Comparison of ENCODE assay signal across 26 cellular contexts in the genomic region with DNA sequence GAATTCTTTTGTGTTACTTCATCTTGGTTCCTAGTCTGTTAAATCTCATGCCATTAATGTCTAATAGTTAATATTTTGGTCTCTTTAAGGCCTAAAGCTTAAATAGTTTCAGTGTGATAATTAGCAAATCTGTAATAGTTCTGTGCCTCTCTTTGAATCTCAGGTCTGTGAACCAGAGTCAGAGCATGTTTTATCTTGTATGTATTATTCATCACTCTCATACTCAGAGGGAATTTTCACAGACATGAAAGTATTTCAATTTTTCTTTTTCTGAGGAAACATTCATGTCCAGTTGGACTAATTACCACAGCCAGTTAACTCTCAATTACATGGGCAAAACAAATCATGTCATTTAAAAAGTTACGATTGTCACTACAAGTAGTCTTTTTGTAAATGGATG.
"Had no signal": no experiment of that assay in that cellular context is flagged by ENCODE, and none has a peak within 500 bp of the region (broad histone marks: within the 10 kb centered on the region; RNA-seq: fewer than 3 reads in every experiment).

No MANE protein-coding gene starts in this region.

- H3K4me1 ChIP-seq: left lung, lower lobe of right lung, right atrium auricular region, right lobe of liver, tibial nerve, uterus had no signal

- H3K4me3 Mint-ChIP-seq: naive thymus-derived CD4-positive, alpha-beta T cell; natural killer cell treated with Interleukin-12 subunit alpha and Interleukin-12 subunit beta and Interleukin-15 and Interleukin-18, amount 100 ng/mL, for 72 hours; stimulated activated memory B cell treated with anti-CD40 and anti-IgM and Interleukin-4, amounts not matched to agents 10 μg/mL and 1 μg/mL and 100 μg/mL, for 72 hours; stimulated activated naive CD8-positive, alpha-beta T cell treated with anti-CD3 and anti-CD28 coated beads, Interleukin-15, amount 100 ng/mL, for 72 hours; type B pancreatic cell had no signal

- H3K4me3 ChIP-seq: left lung, lower lobe of right lung, mucosa of descending colon, ovary, right atrium auricular region, right lobe of liver, smooth muscle cell, tibial nerve, uterus had no signal

- H3K27me3 ChIP-seq: left lung, ovary, right atrium auricular region, right lobe of liver, tibial nerve, uterus had no signal

- H3K9me3 Mint-ChIP-seq: stimulated activated memory B cell treated with anti-CD40 and anti-IgM and Interleukin-4, amounts not matched to agents 10 μg/mL and 1 μg/mL and 100 μg/mL, for 72 hours; stimulated activated naive CD8-positive, alpha-beta T cell treated with anti-CD3 and anti-CD28 coated beads, Interleukin-15, amount 100 ng/mL, for 72 hours; type B pancreatic cell had no signal

- H3K36me3 ChIP-seq: left lung, lower lobe of right lung, ovary, right atrium auricular region, right lobe of liver, tibial nerve, uterus had no signal

- ATAC-seq: left colon; left lung; lower lobe of right lung; mucosa of descending colon; naive thymus-derived CD4-positive, alpha-beta T cell; natural killer cell treated with Interleukin-12 subunit alpha and Interleukin-12 subunit beta and Interleukin-15 and Interleukin-18, amount 100 ng/mL, for 72 hours; right lobe of liver; stimulated activated memory B cell treated with anti-CD40 and anti-IgM and Interleukin-4, amounts not matched to agents 10 μg/mL and 1 μg/mL and 100 μg/mL, for 72 hours; stimulated activated naive CD8-positive, alpha-beta T cell treated with anti-CD3 and anti-CD28 coated beads, Interleukin-15, amount 100 ng/mL, for 72 hours had no signal

- H3K27ac Mint-ChIP-seq: naive thymus-derived CD4-positive, alpha-beta T cell; natural killer cell treated with Interleukin-12 subunit alpha and Interleukin-12 subunit beta and Interleukin-15 and Interleukin-18, amount 100 ng/mL, for 72 hours; progenitor cell of endocrine pancreas; stimulated activated memory B cell treated with anti-CD40 and anti-IgM and Interleukin-4, amounts not matched to agents 10 μg/mL and 1 μg/mL and 100 μg/mL, for 72 hours; type B pancreatic cell had no signal

- H3K4me2 ChIP-seq: smooth muscle cell had no signal

- H3K36me3 Mint-ChIP-seq: naive thymus-derived CD4-positive, alpha-beta T cell; natural killer cell treated with Interleukin-12 subunit alpha and Interleukin-12 subunit beta and Interleukin-15 and Interleukin-18, amount 100 ng/mL, for 72 hours; stimulated activated memory B cell treated with anti-CD40 and anti-IgM and Interleukin-4, amounts not matched to agents 10 μg/mL and 1 μg/mL and 100 μg/mL, for 72 hours; type B pancreatic cell had no signal

- H3K27me3 Mint-ChIP-seq: naive thymus-derived CD4-positive, alpha-beta T cell; natural killer cell treated with Interleukin-12 subunit alpha and Interleukin-12 subunit beta and Interleukin-15 and Interleukin-18, amount 100 ng/mL, for 72 hours; progenitor cell of endocrine pancreas; stimulated activated memory B cell treated with anti-CD40 and anti-IgM and Interleukin-4, amounts not matched to agents 10 μg/mL and 1 μg/mL and 100 μg/mL, for 72 hours; stimulated activated naive CD8-positive, alpha-beta T cell treated with anti-CD3 and anti-CD28 coated beads, Interleukin-15, amount 100 ng/mL, for 72 hours had no signal

- DNase-seq: hippocampal formation; kidney; left colon; left lung; lower lobe of right lung; mesendoderm; midbrain; mucosa of descending colon; naive thymus-derived CD4-positive, alpha-beta T cell; ovary; right lobe of liver; stimulated activated CD4-positive, alpha-beta T cell treated with anti-CD3 and anti-CD28 coated beads, Interleukin-1b, Interleukin-23, amount 100 ng/mL, for 48 hours; stimulated activated CD4-positive, alpha-beta T cell treated with anti-CD3 and anti-CD28 coated beads, Interleukin-2, amount 100 ng/mL, for 48 hours; stimulated activated CD4-positive, alpha-beta T cell treated with anti-CD3 and anti-CD28 coated beads, Interleukin-4, amount 100 ng/mL, for 4 hours; stimulated activated CD8-positive, alpha-beta memory T cell treated with anti-CD3 and anti-CD28 coated beads, Interleukin-4, amount 100 ng/mL, for 48 hours; stimulated activated naive CD4-positive, alpha-beta T cell treated with Interleukin-2 at 50 U/mL for 16 hours; stimulated activated naive CD8-positive, alpha-beta T cell treated with anti-CD3 and anti-CD28 coated beads, Interleukin-15, amount 100 ng/mL, for 72 hours; substantia nigra; uterus had no signal

- H3K27ac ChIP-seq: left lung, lower lobe of right lung, ovary, right atrium auricular region, right lobe of liver, tibial nerve, uterus had no signal

- H3K4me1 Mint-ChIP-seq: naive thymus-derived CD4-positive, alpha-beta T cell; stimulated activated memory B cell treated with anti-CD40 and anti-IgM and Interleukin-4, amounts not matched to agents 10 μg/mL and 1 μg/mL and 100 μg/mL, for 72 hours; stimulated activated naive CD8-positive, alpha-beta T cell treated with anti-CD3 and anti-CD28 coated beads, Interleukin-15, amount 100 ng/mL, for 72 hours had no signal

- H3K9me3 ChIP-seq: left lung, lower lobe of right lung, mucosa of descending colon, ovary, right atrium auricular region, right lobe of liver, tibial nerve, uterus had no signal
